12 cellular contexts compared by ENCODE assay signal in genomic region chr3:185460719-185461350, GRCh38. TPM values are rescaled to one million over a fixed set of nuclear protein-coding genes. Genes with fewer than 3 reads are reported as not detected.
DNase-seq lines count a peak whose midpoint lies in the region; ATAC-seq, FAIRE-seq and TF ChIP-seq lines count a peak whose summit lies in the region.
"Had no signal": no experiment of that assay in that cellular context is flagged by ENCODE, and none has a peak within 500 bp of the region (broad histone marks: within the 10 kb centered on the region; RNA-seq: fewer than 3 reads in every experiment).

No MANE protein-coding gene starts in this region.

- H3K4me3 ChIP-seq in NT2/D1 (ENCODE audit: insufficient read length, low read depth) (no peak overlapping the region), epithelial cell of proximal tubule (ENCODE audit: low read depth, low read length) (no peak overlapping the region), small intestine (ENCODE audit: low read depth in 1 of 2, low read length in 2 of 2) (no peak overlapping the region)
- H3K4me3 ChIP-seq: HAP-1 had no signal

- H3K27ac ChIP-seq in small intestine (ENCODE audit: low read depth in 1 of 2, low read length in 1 of 2) = no peak overlapping the region

- DNase-seq in NCI-H2227 (lab: John Stamatoyannopoulos, UW; ENCODE audit: unreplicated experiment) (peak; percentile 14), NCI-H2227 treated with DMSO at 0.1 percent for 48 hours (lab: John Stamatoyannopoulos, UW) (no peak), NT2/D1 (ENCODE audit: low read depth, low spot score) (peak; percentile 13), epithelial cell of proximal tubule (ENCODE audit: low read depth) (no peak), small intestine (peak; percentile 35)
- DNase-seq: CD4-positive, alpha-beta memory T cell; stimulated activated CD4-positive, alpha-beta T cell treated with anti-CD3 and anti-CD28 coated beads, Interleukin-4, amount 100 ng/mL, for 1 hour had no signal

- no peaks in the 10 kb centered on the region for H3K36me3 ChIP-seq in NT2/D1 (ENCODE audit: insufficient read depth, insufficient read length, low read length)
- H3K36me3 ChIP-seq in small intestine (ENCODE audit: control insufficient read depth in 2 of 2, insufficient read depth in 2 of 2, low read length in 2 of 2) = peaks cover 5 to 13% of the 10 kb centered on the region in 2 donors
- H3K36me3 ChIP-seq: HAP-1 had no signal

- H3K9me3 ChIP-seq in NT2/D1 (ENCODE audit: insufficient read depth, low read length) = no peaks in the 10 kb centered on the region
- no peaks in the 10 kb centered on the region for H3K9me3 ChIP-seq in small intestine (ENCODE audit: control insufficient read depth, low read depth)
- H3K9me3 ChIP-seq: HAP-1 had no signal

- H3K4me1 ChIP-seq in NT2/D1 (ENCODE audit: insufficient read depth, insufficient read length) (no peaks in the 10 kb centered on the region), small intestine (ENCODE audit: control insufficient read depth in 2 of 2, insufficient read depth in 1 of 2, low read depth in 1 of 2, low read length in 1 of 2) (no peaks in the 10 kb centered on the region)
- H3K4me1 ChIP-seq: HAP-1 had no signal

- TF ChIP-seq CTCF in epithelial cell of proximal tubule (conservative IDR thresholded peaks at IDR 0.05; ENCODE audit: low read depth, low read length) = peak; percentile 47

- no peaks in the 10 kb centered on the region for H3K27me3 ChIP-seq in NT2/D1 (ENCODE audit: insufficient read depth, insufficient read length)
- H3K27me3 ChIP-seq in small intestine (ENCODE audit: control insufficient read depth in 2 of 2, insufficient read depth in 2 of 2, low read length in 2 of 2) = no peaks in the 10 kb centered on the region

- WGBS in small intestine, 3 donors = 64 to 75% (median 70%) methylated on average over 6 of the region's 6 CpGs

- ATAC-seq in GM18867 (IDR thresholded peaks at IDR 0.05; ENCODE audit: unreplicated experiment) = no peak
- no peak for ATAC-seq in HG03469 (IDR thresholded peaks at IDR 0.05; ENCODE audit: unreplicated experiment)
- ATAC-seq in GM18505 (IDR thresholded peaks at IDR 0.05; ENCODE audit: unreplicated experiment) = no peak

- TF ChIP-seq POLR2A in GM18505 (IDR thresholded peaks at IDR 0.05; ENCODE audit: borderline replicate concordance, extremely low read depth, insufficient read depth, insufficient read length) = no peak

- no peak for FAIRE-seq in small intestine (lab: Jason Lieb, UNC)
- FAIRE-seq: frontal cortex had no signal

- no peak overlapping the region for H3K9ac ChIP-seq in NT2/D1 (ENCODE audit: insufficient read length, low read depth)

RNA-seq across cellular contexts. Expression of gene TMEM41A, which starts 38.0 kb away (rescaled TPM):
- 14.6 and 16.2 TPM in 2 replicates for total RNA-seq in epithelial cell of proximal tubule
- 10 to 100 TPM; 20.5 to 42.7 (median 33.0) TPM for polyA plus RNA-seq in small intestine

Comparison
In these comparisons a context has a peak if more than half of its experiments do, and no peak if none do; other contexts are left out.
1. DNase-seq: peak in NCI-H2227 (single experiment), NT2/D1 (single experiment) and small intestine (single experiment); none in NCI-H2227 treated with DMSO at 0.1 percent for 48 hours (single experiment) and epithelial cell of proximal tubule (single experiment).